29 cellular contexts compared by ENCODE assay signal in genomic region chr4:181863846-181864245, GRCh38.
"Had no signal": no experiment of that assay in that cellular context is flagged by ENCODE, and none has a peak within 500 bp of the region (broad histone marks: within the 10 kb centered on the region; RNA-seq: fewer than 3 reads in every experiment).

No MANE protein-coding gene starts in this region.

- H3K4me1 ChIP-seq: neural progenitor cell, parathyroid adenoma, psoas muscle, right lobe of liver, thyroid gland, transverse colon, upper lobe of left lung, vagina had no signal

- H3K9me3 ChIP-seq: left ventricle myocardium inferior, neutrophil, psoas muscle, right atrium auricular region, right lobe of liver, thyroid gland, transverse colon, upper lobe of left lung, vagina had no signal

- DNase-seq: hypothalamus; immature natural killer cell; left ventricle myocardium inferior; mesendoderm; naive B cell; natural killer cell; nephron progenitor cell; occipital lobe; psoas muscle; right lobe of liver; stimulated activated CD4-positive, alpha-beta T cell treated with anti-CD3 and anti-CD28 coated beads, Interleukin-1b, Interleukin-23, amount 100 ng/mL, for 48 hours; stimulated activated CD4-positive, alpha-beta T cell treated with anti-CD3 and anti-CD28 coated beads, Interleukin-2, amount 100 ng/mL, for 48 hours; stimulated activated CD4-positive, alpha-beta T cell treated with anti-CD3 and anti-CD28 coated beads, Interleukin-4, amount 100 ng/mL, for 4 hours; stimulated activated CD8-positive, alpha-beta memory T cell treated with anti-CD3 and anti-CD28 coated beads, Interleukin-4, amount 100 ng/mL, for 48 hours; stimulated activated naive CD4-positive, alpha-beta T cell treated with Interleukin-2 at 50 U/mL for 16 hours; stimulated activated naive CD8-positive, alpha-beta T cell treated with anti-CD3 and anti-CD28 coated beads, Interleukin-15, amount 100 ng/mL, for 72 hours; substantia nigra; thyroid gland; transverse colon; upper lobe of left lung had no signal

- ATAC-seq: natural killer cell; psoas muscle; right lobe of liver; stimulated activated memory B cell treated with anti-CD40 and anti-IgM and Interleukin-4, amounts not matched to agents 10 μg/mL and 1 μg/mL and 100 μg/mL, for 72 hours; stimulated activated naive CD8-positive, alpha-beta T cell treated with anti-CD3 and anti-CD28 coated beads, Interleukin-15, amount 100 ng/mL, for 72 hours had no signal

- H3K4me3 ChIP-seq: left ventricle myocardium inferior, lung, neural progenitor cell, psoas muscle, right atrium auricular region, right lobe of liver, smooth muscle cell, thyroid gland, transverse colon, upper lobe of left lung, vagina had no signal

- H3K36me3 ChIP-seq: left ventricle myocardium inferior, neural progenitor cell, neutrophil, right atrium auricular region, right lobe of liver, thyroid gland, transverse colon, upper lobe of left lung, vagina had no signal

- H3K27ac ChIP-seq: left ventricle myocardium inferior, neural progenitor cell, neutrophil, parathyroid adenoma, psoas muscle, right atrium auricular region, right lobe of liver, thyroid gland, transverse colon, upper lobe of left lung, vagina had no signal

- FAIRE-seq: islet of Langerhans had no signal

- H3K9ac ChIP-seq: neural progenitor cell, parathyroid adenoma had no signal

- H3K27me3 ChIP-seq: neural progenitor cell, neutrophil, right atrium auricular region, right lobe of liver, thyroid gland, transverse colon, upper lobe of left lung, vagina had no signal
